In genomic region chr9:133683494-133684460, GRCh38 we compare ENCODE assay signal across 8 cellular contexts. TPM values are rescaled to one million over a fixed set of nuclear protein-coding genes. Genes with fewer than 3 reads are reported as not detected.
A peak's percentile ranks its signal among the peaks of the same experiment; 100 is the strongest.
DNase-seq lines count a peak whose midpoint lies in the region; ATAC-seq and TF ChIP-seq lines count a peak whose summit lies in the region.

No MANE protein-coding gene starts in this region.

- ATAC-seq in left colon (peak; percentile 52), GM21515 (IDR thresholded peaks at IDR 0.05; ENCODE audit: unreplicated experiment) (no peak), GM18505 (IDR thresholded peaks at IDR 0.05; ENCODE audit: unreplicated experiment) (no peak)
- ATAC-seq in stimulated activated effector memory CD8-positive, alpha-beta T cell treated with anti-CD3 and anti-CD28 coated beads, Interleukin-12 subunit alpha, Interleukin-12 subunit beta, amount 100 ng/mL, for 72 hours = peak; percentile 90

- H3K4me1 Mint-ChIP-seq in stimulated activated effector memory CD8-positive, alpha-beta T cell treated with anti-CD3 and anti-CD28 coated beads, Interleukin-12 subunit alpha, Interleukin-12 subunit beta, amount 100 ng/mL, for 72 hours = peaks cover 13% of the 10 kb centered on the region

- DNase-seq in T follicular helper cell (ENCODE audit: low read depth) = peak; percentile 71
- DNase-seq in activated naive CD4-positive, alpha-beta T cell treated with anti-CD3 and anti-CD28 coated beads, Interleukin-2, amount 50 U/mL, for 16 hours = peak; percentile 54
- DNase-seq in left colon = peak in 1 of 2 donors; percentile 24
- peak; percentile 29 to 77 for DNase-seq in stimulated activated effector memory CD8-positive, alpha-beta T cell treated with anti-CD3 and anti-CD28 coated beads, Interleukin-12 subunit alpha, Interleukin-12 subunit beta, amount 100 ng/mL, for 72 hours (ENCODE audit: low spot score in 2 of 2)
- DNase-seq in NCI-H2227 (lab: John Stamatoyannopoulos, UW; ENCODE audit: unreplicated experiment) = no peak
- no peak for DNase-seq in OCI-M1 (lab: John Stamatoyannopoulos, UW)

- intact Hi-C loops in left colon (cut with DNase I, micrococcal nuclease) = no loop called here

- peak overlapping the region; percentile 94 for H3K27ac Mint-ChIP-seq in stimulated activated effector memory CD8-positive, alpha-beta T cell treated with anti-CD3 and anti-CD28 coated beads, Interleukin-12 subunit alpha, Interleukin-12 subunit beta, amount 100 ng/mL, for 72 hours

- no peaks in the 10 kb centered on the region for H3K9me3 Mint-ChIP-seq in stimulated activated effector memory CD8-positive, alpha-beta T cell treated with anti-CD3 and anti-CD28 coated beads, Interleukin-12 subunit alpha, Interleukin-12 subunit beta, amount 100 ng/mL, for 72 hours

- no peak for TF ChIP-seq POLR2A in GM18505 (IDR thresholded peaks at IDR 0.05; ENCODE audit: borderline replicate concordance, extremely low read depth, insufficient read depth, insufficient read length)

- H3K4me3 Mint-ChIP-seq in stimulated activated effector memory CD8-positive, alpha-beta T cell treated with anti-CD3 and anti-CD28 coated beads, Interleukin-12 subunit alpha, Interleukin-12 subunit beta, amount 100 ng/mL, for 72 hours = peak overlapping the region; percentile 68

- no peaks in the 10 kb centered on the region for H3K36me3 Mint-ChIP-seq in stimulated activated effector memory CD8-positive, alpha-beta T cell treated with anti-CD3 and anti-CD28 coated beads, Interleukin-12 subunit alpha, Interleukin-12 subunit beta, amount 100 ng/mL, for 72 hours

RNA-seq across cellular contexts. Expression of gene DBH, which starts 47.6 kb away (rescaled TPM):
- not detected for total RNA-seq in left colon

RNA-seq across cellular contexts. Expression of gene SARDH, which starts 54.4 kb away (rescaled TPM):
- under 1 TPM; 0.40 to 0.92 TPM for total RNA-seq in left colon

Comparison
In these comparisons a context has a peak if more than half of its experiments do, and no peak if none do; other contexts are left out.
1. DNase-seq: peak in T follicular helper cell (single experiment), activated naive CD4-positive, alpha-beta T cell treated with anti-CD3 and anti-CD28 coated beads, Interleukin-2, amount 50 U/mL, for 16 hours (single experiment) and stimulated activated effector memory CD8-positive, alpha-beta T cell treated with anti-CD3 and anti-CD28 coated beads, Interleukin-12 subunit alpha, Interleukin-12 subunit beta, amount 100 ng/mL, for 72 hours (2 of 2); none in NCI-H2227 (single experiment) and OCI-M1 (single experiment).
2. ATAC-seq: peak in left colon (single experiment) and stimulated activated effector memory CD8-positive, alpha-beta T cell treated with anti-CD3 and anti-CD28 coated beads, Interleukin-12 subunit alpha, Interleukin-12 subunit beta, amount 100 ng/mL, for 72 hours (single experiment); none in GM21515 (single experiment) and GM18505 (single experiment).